ENCODE assay signal across 1 cellular context in genomic region chr5:81301221-81302015, GRCh38.
TF ChIP-seq lines count a peak whose summit lies in the region.

ZCCHC9 (plus strand) TSS chr5:81301587; CDS start chr5:81304758, 3,171 bp downstream.

TF ChIP-seq in HEK293, 187 proteins besides CTCF, POLR2A, EP300 and RAD21 (continued from another document and continues in another):
- TF ChIP-seq, protein P1, sequence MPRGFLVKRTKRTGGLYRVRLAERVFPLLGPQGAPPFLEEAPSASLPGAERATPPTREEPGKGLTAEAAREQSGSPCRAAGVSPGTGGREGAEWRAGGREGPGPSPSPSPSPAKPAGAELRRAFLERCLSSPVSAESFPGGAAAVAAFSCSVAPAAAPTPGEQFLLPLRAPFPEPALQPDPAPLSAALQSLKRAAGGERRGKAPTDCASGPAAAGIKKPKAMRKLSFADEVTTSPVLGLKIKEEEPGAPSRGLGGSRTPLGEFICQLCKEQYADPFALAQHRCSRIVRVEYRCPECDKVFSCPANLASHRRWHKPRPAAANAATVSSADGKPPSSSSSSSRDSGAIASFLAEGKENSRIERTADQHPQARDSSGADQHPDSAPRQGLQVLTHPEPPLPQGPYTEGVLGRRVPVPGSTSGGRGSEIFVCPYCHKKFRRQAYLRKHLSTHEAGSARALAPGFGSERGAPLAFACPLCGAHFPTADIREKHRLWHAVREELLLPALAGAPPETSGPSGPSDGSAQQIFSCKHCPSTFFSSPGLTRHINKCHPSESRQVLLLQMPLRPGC (tag by site-specific recombination; IDR thresholded peaks at IDR 0.05): peak; percentile 24; the same call in 1 of the 2 replicates
- TF ChIP-seq KLF9 (tag by site-specific recombination; IDR thresholded peaks at IDR 0.05; ENCODE audit: low read depth) (peak; percentile 61), SP3 (tag by site-specific recombination; IDR thresholded peaks at IDR 0.05) (peak; percentile 71), BCL11B (tag by site-specific recombination; IDR thresholded peaks at IDR 0.05; ENCODE audit: low read depth) (no peak), SCRT1 (tag by site-specific recombination; IDR thresholded peaks at IDR 0.05; ENCODE audit: borderline replicate concordance) (no peak), ZNF174 (tag by site-specific recombination; IDR thresholded peaks at IDR 0.05) (no peak), ZNF624 (tag by site-specific recombination; IDR thresholded peaks at IDR 0.05) (no peak), ZNF501 (tag by site-specific recombination; IDR thresholded peaks at IDR 0.05) (peak; percentile 89), ZEB2 (tag by site-specific recombination; IDR thresholded peaks at IDR 0.05) (peak; percentile 63), ZNF792 (tag by site-specific recombination; IDR thresholded peaks at IDR 0.05) (no peak), ZNF626 (tag by site-specific recombination; IDR thresholded peaks at IDR 0.05) (no peak), SCRT2 (tag by site-specific recombination; IDR thresholded peaks at IDR 0.05) (no peak), ZNF558 (tag by site-specific recombination; IDR thresholded peaks at IDR 0.05) (no peak), HOXA7 (CRISPR knock-in tag; IDR thresholded peaks at IDR 0.05; ENCODE audit: borderline replicate concordance) (no peak), ZBTB44 (tag by site-specific recombination; IDR thresholded peaks at IDR 0.05) (no peak), ZNF843 (tag by site-specific recombination; IDR thresholded peaks at IDR 0.05) (peak; percentile 37; the same call in 1 of the 2 replicates), ZNF2 (tag by site-specific recombination; IDR thresholded peaks at IDR 0.05) (peak; percentile 91), ZNF777 (tag by site-specific recombination; IDR thresholded peaks at IDR 0.05; ENCODE audit: borderline replicate concordance) (peak; percentile 53; the same call in 1 of the 2 replicates), ZBTB1 (tag by site-specific recombination; IDR thresholded peaks at IDR 0.05) (no peak), ZNF623 (tag by site-specific recombination; IDR thresholded peaks at IDR 0.05) (0 out of 2 replicates have a peak, but pooled peaks have one; percentile 1), ZBTB11 (tag by site-specific recombination; conservative IDR thresholded peaks at IDR 0.05; ENCODE audit: low read depth) (peak; percentile 92), ZNF423 (tag by site-specific recombination; IDR thresholded peaks at IDR 0.05) (0 out of 2 replicates have a peak, but pooled peaks have one; percentile 23), ZNF112 (tag by site-specific recombination; IDR thresholded peaks at IDR 0.05) (no peak), ZBTB17 (tag by site-specific recombination; IDR thresholded peaks at IDR 0.05) (peak; percentile 99), ZNF571 (tag by site-specific recombination; IDR thresholded peaks at IDR 0.05) (no peak), ZNF274 (IDR thresholded peaks at IDR 0.05; ENCODE audit: low read length) (no peak), ZNF274 (tag by site-specific recombination; IDR thresholded peaks at IDR 0.05; ENCODE audit: borderline replicate concordance) (no peak), KLF8 (tag by site-specific recombination; IDR thresholded peaks at IDR 0.05) (peak; percentile 69; the same call in 1 of the 2 replicates), ZXDB (tag by site-specific recombination; IDR thresholded peaks at IDR 0.05) (peak; percentile 82), ZNF133 (tag by site-specific recombination; IDR thresholded peaks at IDR 0.05) (no peak), ZBTB48 (tag by site-specific recombination; IDR thresholded peaks at IDR 0.05) (0 out of 2 replicates have a peak, but pooled peaks have one; percentile 41), ZBTB20 (tag by site-specific recombination; IDR thresholded peaks at IDR 0.05) (peak; percentile 70; the same call in 1 of the 2 replicates), PATZ1 (tag by site-specific recombination; IDR thresholded peaks at IDR 0.05) (0 out of 2 replicates have a peak, but pooled peaks have one; percentile 28), ZNF449 (tag by site-specific recombination; IDR thresholded peaks at IDR 0.05) (peak; percentile 86), SP7 (tag by site-specific recombination; IDR thresholded peaks at IDR 0.05) (peak; percentile 77), REST (tag by site-specific recombination; IDR thresholded peaks at IDR 0.05) (no peak), KLF7 (tag by site-specific recombination; IDR thresholded peaks at IDR 0.05; ENCODE audit: borderline replicate concordance) (peak; percentile 8; the same call in 1 of the 2 replicates), MZF1 (tag by site-specific recombination; IDR thresholded peaks at IDR 0.05; ENCODE audit: borderline replicate concordance) (0 out of 2 replicates have a peak, but pooled peaks have one; percentile 25), ZNF76 (tag by site-specific recombination; IDR thresholded peaks at IDR 0.05; ENCODE audit: borderline replicate concordance, low read depth) (peak; percentile 68; the same call in 1 of the 2 replicates), BCL6B (tag by site-specific recombination; IDR thresholded peaks at IDR 0.05) (no peak), ZNF510 (tag by site-specific recombination; IDR thresholded peaks at IDR 0.05; ENCODE audit: insufficient replicate concordance) (no peak), ZFP37 (tag by site-specific recombination; IDR thresholded peaks at IDR 0.05) (0 out of 2 replicates have a peak, but pooled peaks have one; percentile 47), ZNF16 (tag by site-specific recombination; IDR thresholded peaks at IDR 0.05; ENCODE audit: low read depth) (no peak), HOXD13 (CRISPR knock-in tag; IDR thresholded peaks at IDR 0.05; ENCODE audit: borderline replicate concordance) (peak; percentile 53; the same call in 1 of the 2 replicates), ZNF391 (tag by site-specific recombination; IDR thresholded peaks at IDR 0.05; ENCODE audit: borderline replicate concordance, low read depth) (peak; percentile 96; the same call in 1 of the 2 replicates), ZFP69B (tag by site-specific recombination; IDR thresholded peaks at IDR 0.05) (0 out of 2 replicates have a peak, but pooled peaks have one; percentile 31)
- TF ChIP-seq, protein P2, sequence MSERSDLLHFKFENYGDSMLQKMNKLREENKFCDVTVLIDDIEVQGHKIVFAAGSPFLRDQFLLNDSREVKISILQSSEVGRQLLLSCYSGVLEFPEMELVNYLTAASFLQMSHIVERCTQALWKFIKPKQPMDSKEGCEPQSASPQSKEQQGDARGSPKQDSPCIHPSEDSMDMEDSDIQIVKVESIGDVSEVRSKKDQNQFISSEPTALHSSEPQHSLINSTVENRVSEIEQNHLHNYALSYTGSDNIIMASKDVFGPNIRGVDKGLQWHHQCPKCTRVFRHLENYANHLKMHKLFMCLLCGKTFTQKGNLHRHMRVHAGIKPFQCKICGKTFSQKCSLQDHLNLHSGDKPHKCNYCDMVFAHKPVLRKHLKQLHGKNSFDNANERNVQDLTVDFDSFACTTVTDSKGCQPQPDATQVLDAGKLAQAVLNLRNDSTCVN (tag by site-specific recombination; optimal IDR thresholded peaks at IDR 0.05): peak; percentile 76
- TF ChIP-seq, protein P3, sequence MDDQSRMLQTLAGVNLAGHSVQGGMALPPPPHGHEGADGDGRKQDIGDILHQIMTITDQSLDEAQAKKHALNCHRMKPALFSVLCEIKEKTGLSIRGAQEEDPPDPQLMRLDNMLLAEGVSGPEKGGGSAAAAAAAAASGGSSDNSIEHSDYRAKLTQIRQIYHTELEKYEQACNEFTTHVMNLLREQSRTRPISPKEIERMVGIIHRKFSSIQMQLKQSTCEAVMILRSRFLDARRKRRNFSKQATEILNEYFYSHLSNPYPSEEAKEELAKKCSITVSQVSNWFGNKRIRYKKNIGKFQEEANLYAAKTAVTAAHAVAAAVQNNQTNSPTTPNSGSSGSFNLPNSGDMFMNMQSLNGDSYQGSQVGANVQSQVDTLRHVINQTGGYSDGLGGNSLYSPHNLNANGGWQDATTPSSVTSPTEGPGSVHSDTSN (CRISPR knock-in tag; IDR thresholded peaks at IDR 0.05): peak; percentile 89
